15 cellular contexts compared by ENCODE assay signal in the genomic region with DNA sequence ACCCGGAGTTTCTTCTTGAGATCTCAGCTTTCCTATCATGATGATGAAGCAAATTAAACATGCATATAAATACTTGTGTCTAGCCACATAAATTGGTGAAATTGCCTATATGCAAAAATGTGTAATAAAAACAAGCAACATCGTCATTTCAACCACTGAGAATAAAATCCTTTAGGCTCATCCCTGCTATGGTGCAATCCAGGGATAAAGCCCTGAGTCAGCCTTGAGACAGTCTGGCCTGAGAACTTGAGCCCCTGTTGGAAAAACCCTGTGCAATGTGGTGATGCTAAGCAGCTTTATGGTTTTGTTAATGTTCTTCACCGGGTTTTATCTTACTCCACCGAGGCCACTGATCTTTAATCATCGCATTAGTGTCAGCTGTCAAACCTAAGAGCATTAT.
DNase-seq lines count a peak whose midpoint lies in the region; ATAC-seq and TF ChIP-seq lines count a peak whose summit lies in the region.
"Had no signal": no experiment of that assay in that cellular context is flagged by ENCODE, and none has a peak within 500 bp of the region (broad histone marks: within the 10 kb centered on the region; RNA-seq: fewer than 3 reads in every experiment).

No MANE protein-coding gene starts in this region.

- no peak overlapping the region for H3K27ac ChIP-seq in RWPE1
- H3K27ac ChIP-seq: tibial nerve had no signal

- POLR2A ChIA-PET in RWPE1 (lab: Yijun Ruan, JAX; ENCODE audit: low non-redundant PET) = no interaction called here

- DNase-seq in GM04504 (ENCODE audit: low read depth) = peak; percentile 80
- peak; percentile 76 for DNase-seq in RWPE1 (ENCODE audit: low spot score)
- peak; percentile 89 for DNase-seq in fibroblast of pulmonary artery (ENCODE audit: low read depth)
- peak; percentile 33 for DNase-seq in retina
- DNase-seq in NCI-H2171 (lab: John Stamatoyannopoulos, UW) = no peak
- no peak for DNase-seq in DMS114 treated with DMSO at 0.1 percent for 48 hours (lab: John Stamatoyannopoulos, UW; ENCODE audit: unreplicated experiment)
- no peak for DNase-seq in effector CD4-positive, alpha-beta T cell
- DNase-seq: aorta, H9, NCI-H1105 treated with DMSO at 0.1 percent for 48 hours, NCI-H69, Right ventricle myocardium superior had no signal

- CTCF ChIA-PET in RWPE1 (lab: Yijun Ruan, JAX) = interaction anchor here (0.6 to 0.7 kb wide), 2 partner anchors 133 to 134 kb away, joined by 3 read pairs; no protein-coding TSS in a partner anchor

- no peak overlapping the region for H3K4me3 ChIP-seq in fibroblast of pulmonary artery (replicated peaks; ENCODE audit: low read depth, low read length)
- H3K4me3 ChIP-seq: GM12878, tibial nerve had no signal

- ATAC-seq in GM21526 (IDR thresholded peaks at IDR 0.05; ENCODE audit: low FRiP score, unreplicated experiment) = no peak
- ATAC-seq: GM12878 had no signal

- TF ChIP-seq CTCF in RWPE1 (conservative IDR thresholded peaks at IDR 0.05; ENCODE audit: low read depth) = no peak
- TF ChIP-seq CTCF in fibroblast of pulmonary artery (IDR thresholded peaks at IDR 0.05; ENCODE audit: low read length, missing control alignments) = no peak

Comparison
In these comparisons a context has a peak if more than half of its experiments do, and no peak if none do; other contexts are left out.
1. DNase-seq: peak in GM04504 (single experiment), RWPE1 (single experiment), fibroblast of pulmonary artery (single experiment) and retina (single experiment); none in NCI-H2171 (single experiment), DMS114 treated with DMSO at 0.1 percent for 48 hours (single experiment) and effector CD4-positive, alpha-beta T cell (single experiment).